Comparison of ENCODE assay signal across 19 cellular contexts in the genomic region with DNA sequence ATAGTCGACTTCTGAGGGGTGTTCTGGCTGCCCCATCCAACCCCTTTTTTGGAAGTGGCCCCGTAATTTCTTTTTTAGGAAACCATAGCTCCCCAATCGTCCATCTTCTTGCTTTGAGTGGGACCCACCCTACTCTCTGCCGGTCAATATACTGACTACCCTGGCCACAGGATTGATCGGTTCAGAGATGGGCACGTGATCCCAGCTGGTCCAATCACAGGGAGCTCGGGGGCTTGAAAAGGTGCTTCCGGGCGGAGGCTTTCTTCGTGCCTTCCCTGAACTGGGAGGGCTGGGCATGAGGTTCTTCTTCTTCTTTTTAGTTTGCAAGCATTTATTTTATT.
DNase-seq lines count a peak whose midpoint lies in the region; ATAC-seq, FAIRE-seq and TF ChIP-seq lines count a peak whose summit lies in the region.
"Had no signal": no experiment of that assay in that cellular context is flagged by ENCODE, and none has a peak within 500 bp of the region (broad histone marks: within the 10 kb centered on the region; RNA-seq: fewer than 3 reads in every experiment).

No MANE protein-coding gene starts in this region.

- no peak overlapping the region for H2AFZ ChIP-seq in GM12878 (ENCODE audit: control insufficient read depth, low read depth, low read length)

- H3K9me3 ChIP-seq in left ventricle myocardium inferior (replicated peaks): peaks cover 5% of the 10 kb centered on the region
- peaks cover under 1% of the 10 kb centered on the region; the same call in 1 of the 3 replicates for H3K9me3 ChIP-seq in GM12878 (replicated peaks; ENCODE audit: control insufficient read depth, insufficient read depth, low read length)
- no peaks in the 10 kb centered on the region for H3K9me3 ChIP-seq in mucosa of descending colon
- no peaks in the 10 kb centered on the region for H3K9me3 ChIP-seq in ascending aorta
- H3K9me3 ChIP-seq: Peyer's patch, SK-N-SH, stomach, vagina had no signal

- H3K79me2 ChIP-seq in GM12878 (ENCODE audit: control insufficient read depth, insufficient read depth, low read length): no peaks in the 10 kb centered on the region

- 64% methylated on average over 10 of the region's 10 CpGs for WGBS in GM12878 (ENCODE audit: insufficient coverage, insufficient replicate concordance, low lambda C conversion rate, missing lambda C conversion rate)

- H3K4me3 ChIP-seq in left ventricle myocardium inferior: no peak overlapping the region
- no peak overlapping the region for H3K4me3 ChIP-seq in GM12878
- H3K4me3 ChIP-seq in mucosa of descending colon: no peak overlapping the region
- H3K4me3 ChIP-seq in ascending aorta: no peak overlapping the region
- H3K4me3 ChIP-seq: dorsolateral prefrontal cortex, Peyer's patch, stomach had no signal

- H3K9ac ChIP-seq in GM12878 (ENCODE audit: control insufficient read depth, insufficient read depth, low read length): no peak overlapping the region
- H3K9ac ChIP-seq: SK-N-SH had no signal

- peaks cover 50% of the 10 kb centered on the region for H3K4me1 ChIP-seq in left ventricle myocardium inferior
- H3K4me1 ChIP-seq in GM12878 (ENCODE audit: control insufficient read depth, insufficient read depth, low read length): peaks cover 13% of the 10 kb centered on the region
- peaks cover 18% of the 10 kb centered on the region for H3K4me1 ChIP-seq in mucosa of descending colon (ENCODE audit: low read depth)
- H3K4me1 ChIP-seq in ascending aorta: no peaks in the 10 kb centered on the region

- TF ChIP-seq RAD21 in GM12878 (IDR thresholded peaks at IDR 0.05; ENCODE audit: insufficient read depth, low read depth, low read length): no peak

- no peaks in the 10 kb centered on the region for H4K20me1 ChIP-seq in GM12878 (ENCODE audit: control insufficient read depth, insufficient read depth)

- in situ Hi-C loops in GM12878 (cut with MboI): no loop called here

- DNase-seq in left ventricle myocardium inferior (no peak), cardiac septum (ENCODE audit: low spot score) (no peak), GM12878 (ENCODE audit: low read depth, low spot score) (no peak), mucosa of descending colon (no peak), NCI-H1105 (lab: John Stamatoyannopoulos, UW) (no peak), ascending aorta (ENCODE audit: low spot score in 2 of 2) (no peak)
- DNase-seq in stimulated activated CD4-positive, alpha-beta T cell treated with anti-CD3 and anti-CD28 coated beads, Interleukin-2, amount 100 ng/mL, for 24 hours: no peak
- DNase-seq: activated CD4-positive, alpha-beta T cell treated with anti-CD3 and anti-CD28 coated beads for 4 hours; activated T-cell treated with anti-CD3 and anti-CD28 coated beads, Interleukin-2, amount 50 U/mL, for 1 hour; brain microvascular endothelial cell; dorsolateral prefrontal cortex; glutamatergic neuron; IMR-90; NCI-H82; SK-N-SH; stomach had no signal

- no peak for FAIRE-seq in GM12878 (lab: Jason Lieb, UNC)

- H3K36me3 ChIP-seq in left ventricle myocardium inferior: no peaks in the 10 kb centered on the region
- H3K36me3 ChIP-seq in GM12878 (ENCODE audit: control insufficient read depth in 2 of 2, insufficient read depth in 2 of 2, low read length in 1 of 2): no peaks in the 10 kb centered on the region
- no peaks in the 10 kb centered on the region for H3K36me3 ChIP-seq in mucosa of descending colon (ENCODE audit: low read depth)
- H3K36me3 ChIP-seq in ascending aorta: no peaks in the 10 kb centered on the region
- H3K36me3 ChIP-seq: brain microvascular endothelial cell, Peyer's patch, stomach, vagina had no signal

- CTCF ChIA-PET in GM12878 (lab: Yijun Ruan, JAX): no interaction called here

- TF ChIP-seq CTCF in left ventricle myocardium inferior (IDR thresholded peaks at IDR 0.05; ENCODE audit: borderline replicate concordance): no peak
- no peak for TF ChIP-seq CTCF in GM12878 (IDR thresholded peaks at IDR 0.05 in 2 of 3, conservative IDR thresholded peaks at IDR 0.05 in 1 of 3; ENCODE audit: control insufficient read depth in 2 of 3, extremely low read depth in 1 of 3, insufficient read depth in 1 of 3, low read depth in 3 of 3, low read length in 3 of 3)
- TF ChIP-seq CTCF in mucosa of descending colon (IDR thresholded peaks at IDR 0.05): no peak
- TF ChIP-seq CTCF in ascending aorta (IDR thresholded peaks at IDR 0.05): no peak

- no peaks in the 10 kb centered on the region for H3K27me3 ChIP-seq in left ventricle myocardium inferior (ENCODE audit: low read depth)
- H3K27me3 ChIP-seq in GM12878 (replicated peaks in 1 of 2; ENCODE audit: control insufficient read depth in 2 of 2, insufficient read depth in 2 of 2, low read length in 1 of 2): no peaks in the 10 kb centered on the region; a peak in 1 of 4 replicates
- H3K27me3 ChIP-seq in ascending aorta: no peaks in the 10 kb centered on the region
- H3K27me3 ChIP-seq: dorsolateral prefrontal cortex, Peyer's patch, stomach, vagina had no signal

- RAD21 ChIA-PET in GM12878 (lab: Charles Lee; ENCODE audit: unreplicated experiment): no interaction called here

- no TSS peak for BruUV-seq in GM12878 (replicated peaks; lab: Mats Ljungman, UMichigan)

- POLR2A ChIA-PET in GM12878 (lab: Charles Lee): no interaction called here

- SMC1A ChIA-PET in GM12878 (lab: Charles Lee; ENCODE audit: uncharacterized antibody, unreplicated experiment): no interaction called here

- peak overlapping the region; percentile 88 for H3K27ac ChIP-seq in left ventricle myocardium inferior (replicated peaks)
- no peak overlapping the region for H3K27ac ChIP-seq in GM12878 (ENCODE audit: control insufficient read depth, insufficient read depth)
- no peak overlapping the region for H3K27ac ChIP-seq in ascending aorta
- H3K27ac ChIP-seq: brain microvascular endothelial cell had no signal

- peak overlapping the region; percentile 44; the same call in 1 of the 2 replicates for H3K4me2 ChIP-seq in GM12878 (ENCODE audit: control insufficient read depth, insufficient read depth)
- H3K4me2 ChIP-seq: SK-N-SH had no signal

- intact Hi-C loops in left ventricle myocardium inferior (cut with micrococcal nuclease): no loop called here
- intact Hi-C loops in cardiac septum (cut with DNase I): no loop called here
- intact Hi-C loops in GM12878 (cut with micrococcal nuclease; ENCODE audit: unreplicated experiment): no loop called here
- intact Hi-C loops in mucosa of descending colon (cut with DNase I, micrococcal nuclease): no loop called here
- intact Hi-C loops in ascending aorta (cut with DNase I): no loop called here

- TF ChIP-seq EP300 in GM12878 (IDR thresholded peaks at IDR 0.05; ENCODE audit: borderline replicate concordance in 1 of 2, control insufficient read depth in 1 of 2, low read depth in 2 of 2, low read length in 2 of 2): no peak

- TF ChIP-seq POLR2A in GM12878 (IDR thresholded peaks at IDR 0.05; ENCODE audit: low read depth, low read length): no peak

- ATAC-seq in GM12878 (no peak), mucosa of descending colon (peak; percentile 39), GM21367 (IDR thresholded peaks at IDR 0.05; ENCODE audit: unreplicated experiment) (no peak)

TF ChIP-seq in GM12878, 131 proteins besides CTCF, POLR2A, EP300 and RAD21:
- TF ChIP-seq, protein P1, sequence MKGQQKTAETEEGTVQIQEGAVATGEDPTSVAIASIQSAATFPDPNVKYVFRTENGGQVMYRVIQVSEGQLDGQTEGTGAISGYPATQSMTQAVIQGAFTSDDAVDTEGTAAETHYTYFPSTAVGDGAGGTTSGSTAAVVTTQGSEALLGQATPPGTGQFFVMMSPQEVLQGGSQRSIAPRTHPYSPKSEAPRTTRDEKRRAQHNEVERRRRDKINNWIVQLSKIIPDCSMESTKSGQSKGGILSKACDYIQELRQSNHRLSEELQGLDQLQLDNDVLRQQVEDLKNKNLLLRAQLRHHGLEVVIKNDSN (IDR thresholded peaks at IDR 0.05; ENCODE audit: borderline replicate concordance, extremely low read length, insufficient read depth, low read depth, low read length): peak; percentile 28
- TF ChIP-seq, protein P2, sequence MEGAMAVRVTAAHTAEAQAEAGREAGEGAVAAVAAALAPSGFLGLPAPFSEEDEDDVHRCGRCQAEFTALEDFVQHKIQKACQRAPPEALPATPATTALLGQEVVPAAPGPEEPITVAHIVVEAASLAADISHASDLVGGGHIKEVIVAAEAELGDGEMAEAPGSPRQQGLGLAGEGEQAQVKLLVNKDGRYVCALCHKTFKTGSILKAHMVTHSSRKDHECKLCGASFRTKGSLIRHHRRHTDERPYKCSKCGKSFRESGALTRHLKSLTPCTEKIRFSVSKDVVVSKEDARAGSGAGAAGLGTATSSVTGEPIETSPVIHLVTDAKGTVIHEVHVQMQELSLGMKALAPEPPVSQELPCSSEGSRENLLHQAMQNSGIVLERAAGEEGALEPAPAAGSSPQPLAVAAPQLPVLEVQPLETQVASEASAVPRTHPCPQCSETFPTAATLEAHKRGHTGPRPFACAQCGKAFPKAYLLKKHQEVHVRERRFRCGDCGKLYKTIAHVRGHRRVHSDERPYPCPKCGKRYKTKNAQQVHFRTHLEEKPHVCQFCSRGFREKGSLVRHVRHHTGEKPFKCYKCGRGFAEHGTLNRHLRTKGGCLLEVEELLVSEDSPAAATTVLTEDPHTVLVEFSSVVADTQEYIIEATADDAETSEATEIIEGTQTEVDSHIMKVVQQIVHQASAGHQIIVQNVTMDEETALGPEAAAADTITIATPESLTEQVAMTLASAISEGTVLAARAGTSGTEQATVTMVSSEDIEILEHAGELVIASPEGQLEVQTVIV (IDR thresholded peaks at IDR 0.05; ENCODE audit: borderline replicate concordance, partially characterized antibody): no peak
- TF ChIP-seq ZBED1 (IDR thresholded peaks at IDR 0.05; ENCODE audit: borderline replicate concordance): no peak
- TF ChIP-seq NR2F1 (conservative IDR thresholded peaks at IDR 0.05): no peak
- TF ChIP-seq SMARCA5 (IDR thresholded peaks at IDR 0.05): no peak
